Comparison of ENCODE assay signal across 9 cellular contexts in the genomic region with DNA sequence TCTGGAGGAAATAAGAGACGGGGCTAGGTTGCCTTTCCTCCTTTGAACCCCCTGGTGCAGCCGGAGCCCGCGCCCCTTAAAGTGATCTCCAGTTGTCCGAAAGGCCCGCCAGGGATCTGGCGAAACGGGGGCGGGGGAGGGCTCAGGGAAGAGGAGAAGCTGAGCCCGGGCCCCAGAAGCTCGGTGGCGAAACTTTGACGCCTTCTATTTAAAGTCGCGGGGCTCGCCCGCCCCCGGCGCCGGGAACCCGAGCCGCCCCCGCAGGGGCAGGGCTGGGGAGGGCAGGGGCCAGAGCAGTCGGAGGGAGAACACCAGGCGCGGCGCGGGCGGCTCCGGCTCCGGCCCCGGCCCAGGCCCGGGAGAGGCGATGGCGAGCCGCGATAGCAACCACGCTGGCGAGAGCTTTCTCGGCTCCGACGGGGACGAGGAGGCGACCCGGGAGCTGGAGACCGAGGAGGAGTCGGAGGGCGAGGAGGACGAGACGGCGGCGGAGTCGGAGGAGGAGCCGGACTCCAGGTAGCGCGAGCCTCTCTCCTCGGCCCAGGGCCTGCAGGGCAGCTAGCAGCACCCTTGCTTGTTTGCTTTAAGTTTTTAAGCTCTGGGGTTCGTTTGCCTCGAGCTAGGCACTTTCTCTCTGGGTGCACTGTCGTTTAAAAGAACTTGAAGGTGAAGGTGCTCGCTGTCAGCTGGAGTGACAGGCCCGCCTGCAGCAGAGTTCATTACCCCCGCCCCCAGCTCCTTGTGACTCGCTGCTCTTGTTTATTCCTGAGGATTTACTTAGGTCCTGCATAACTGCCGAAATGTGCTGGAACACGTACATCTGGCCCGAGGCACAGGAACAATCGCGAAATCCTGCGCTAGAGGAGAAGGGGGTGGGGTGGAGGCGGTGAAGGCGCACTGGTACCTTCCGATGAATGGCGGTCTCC. TPM values are rescaled to one million over a fixed set of nuclear protein-coding genes. Genes with fewer than 3 reads are reported as not detected.
DNase-seq lines count a peak whose midpoint lies in the region; ATAC-seq and TF ChIP-seq lines count a peak whose summit lies in the region.
"Had no signal": no experiment of that assay in that cellular context is flagged by ENCODE, and none has a peak within 500 bp of the region (broad histone marks: within the 10 kb centered on the region; RNA-seq: fewer than 3 reads in every experiment).

A gene (plus strand): TSS at position 296 of the 926 bp plus-strand sequence. CDS start 72 bp downstream, at position 368.

- H3K36me3 ChIP-seq in mucosa of rectum (ENCODE audit: control insufficient read depth in 2 of 2, insufficient read depth in 2 of 2, low read length in 2 of 2), result peaks cover 0 to 10% of the 10 kb centered on the region in 2 donors

- peaks cover 36% of the 10 kb centered on the region for H3K36me3 Mint-ChIP-seq in activated CD4-positive, alpha-beta T cell treated with anti-CD3 and anti-CD28 coated beads, Interleukin-2, amount 10 ng/mL, durations not matched to agents 24 days and 14 days (ENCODE audit: low read depth)

- peak within 1 kb of the TSS in 1 of 2 donors; percentile 22 for H3K9ac ChIP-seq in mucosa of rectum (ENCODE audit: low read depth in 1 of 2, low read length in 2 of 2)

- no peaks in the 10 kb centered on the region for H3K9me3 ChIP-seq in mucosa of rectum (ENCODE audit: control insufficient read depth in 2 of 2, low read length in 2 of 2)

- H3K4me1 Mint-ChIP-seq in activated CD4-positive, alpha-beta T cell treated with anti-CD3 and anti-CD28 coated beads, Interleukin-2, amount 10 ng/mL, durations not matched to agents 24 days and 14 days, result peaks cover 9% of the 10 kb centered on the region

- H3K9me3 Mint-ChIP-seq in activated CD4-positive, alpha-beta T cell treated with anti-CD3 and anti-CD28 coated beads, Interleukin-2, amount 10 ng/mL, durations not matched to agents 24 days and 14 days, result no peaks in the 10 kb centered on the region

- H3K27me3 Mint-ChIP-seq in activated CD4-positive, alpha-beta T cell treated with anti-CD3 and anti-CD28 coated beads, Interleukin-2, amount 10 ng/mL, durations not matched to agents 24 days and 14 days, result no peaks in the 10 kb centered on the region

- H3K4me3 ChIP-seq in fibroblast of pulmonary artery (replicated peaks; ENCODE audit: low read depth, low read length) (peak within 1 kb of the TSS; percentile 23), mucosa of rectum (ENCODE audit: low read length in 2 of 2) (peak within 1 kb of the TSS; percentile 33 to 34)

- no peak for TF ChIP-seq CTCF in fibroblast of pulmonary artery (IDR thresholded peaks at IDR 0.05; ENCODE audit: low read length, missing control alignments)

- no peak within 1 kb of the TSS for H3K27ac Mint-ChIP-seq in activated CD4-positive, alpha-beta T cell treated with anti-CD3 and anti-CD28 coated beads, Interleukin-2, amount 10 ng/mL, durations not matched to agents 24 days and 14 days

- no peaks in the 10 kb centered on the region for H3K4me1 ChIP-seq in mucosa of rectum (ENCODE audit: control insufficient read depth in 2 of 2, insufficient read depth in 2 of 2, low read length in 2 of 2)

- DNase-seq in SIG-M5 treated with dmso at 0.1 percent for 504 hours (lab: John Stamatoyannopoulos, UW; ENCODE audit: unreplicated experiment) (peak; percentile 28), SIG-M5 (lab: John Stamatoyannopoulos, UW) (no peak), fibroblast of pulmonary artery (ENCODE audit: low read depth) (peak; percentile 24), ureter (ENCODE audit: low spot score) (peak; percentile 78), MV-4-11 (lab: John Stamatoyannopoulos, UW) (no peak)
- DNase-seq in activated CD4-positive, alpha-beta T cell treated with anti-CD3 and anti-CD28 coated beads, Interleukin-2, amount 10 ng/mL, durations not matched to agents 24 days and 14 days, result no peak
- DNase-seq: NCI-H146 had no signal

- intact Hi-C loops in activated CD4-positive, alpha-beta T cell treated with anti-CD3 and anti-CD28 coated beads, Interleukin-2, amount 10 ng/mL, durations not matched to agents 24 days and 14 days (cut with micrococcal nuclease), result no loop called here

- H3K27ac ChIP-seq in mucosa of rectum (ENCODE audit: low read depth in 2 of 2, low read length in 2 of 2), result no peak within 1 kb of the TSS

- no peaks in the 10 kb centered on the region for H3K27me3 ChIP-seq in mucosa of rectum (ENCODE audit: control insufficient read depth in 2 of 2, insufficient read depth in 2 of 2, low read length in 2 of 2)

- ATAC-seq in HG02884 (IDR thresholded peaks at IDR 0.05; ENCODE audit: unreplicated experiment), result no peak

- no peak within 1 kb of the TSS for H3K4me3 Mint-ChIP-seq in activated CD4-positive, alpha-beta T cell treated with anti-CD3 and anti-CD28 coated beads, Interleukin-2, amount 10 ng/mL, durations not matched to agents 24 days and 14 days

RNA-seq across cellular contexts. Expression of the gene that starts here (rescaled TPM):
- 33.4 TPM for total RNA-seq in ureter
- total RNA-seq in activated CD4-positive, alpha-beta T cell treated with anti-CD3 and anti-CD28 coated beads, Interleukin-2, amount 10 ng/mL, durations not matched to agents 24 days and 14 days, result 0.12 and 0.14 TPM in 2 replicates

Comparison
In these comparisons a context has a peak if more than half of its experiments do, and no peak if none do; other contexts are left out.
1. RNA of the gene that starts here (total RNA-seq): 33.4 TPM in ureter (single experiment); 0.12 to 0.14 TPM in activated CD4-positive, alpha-beta T cell treated with anti-CD3 and anti-CD28 coated beads, Interleukin-2, amount 10 ng/mL, durations not matched to agents 24 days and 14 days; every median in the first group is over 10 times any median in the second.
2. DNase-seq: peak in SIG-M5 treated with dmso at 0.1 percent for 504 hours (single experiment), fibroblast of pulmonary artery (single experiment) and ureter (single experiment); none in SIG-M5 (single experiment), MV-4-11 (single experiment) and activated CD4-positive, alpha-beta T cell treated with anti-CD3 and anti-CD28 coated beads, Interleukin-2, amount 10 ng/mL, durations not matched to agents 24 days and 14 days (single experiment).